Comparison of ENCODE assay signal across 18 cellular contexts in the genomic region with DNA sequence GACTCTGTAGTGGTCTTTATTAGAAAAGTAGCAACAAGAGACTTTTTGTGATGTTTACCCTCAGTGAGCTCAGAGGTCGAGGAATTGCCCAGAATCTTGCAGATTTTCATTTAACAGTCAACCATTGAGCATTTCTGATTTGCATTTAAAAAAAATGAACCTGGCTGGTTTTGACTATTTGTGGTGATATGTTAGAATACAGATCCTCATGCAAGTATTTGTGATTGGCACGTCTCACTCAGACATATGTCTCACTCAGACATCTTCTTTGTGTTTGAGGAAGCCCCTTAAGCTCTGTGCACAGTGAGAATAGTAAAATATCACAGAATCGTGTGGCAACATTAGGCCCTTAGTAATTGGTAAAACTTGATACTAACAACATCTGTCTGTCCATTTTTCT.
"Had no signal": no experiment of that assay in that cellular context is flagged by ENCODE, and none has a peak within 500 bp of the region (broad histone marks: within the 10 kb centered on the region; RNA-seq: fewer than 3 reads in every experiment).

No MANE protein-coding gene starts in this region.

- ATAC-seq: activated CD4-positive, CD25-positive, alpha-beta regulatory T cell treated with anti-CD3 and anti-CD28 coated beads, Interleukin-2, amount 50 U/mL, for 24 hours; activated CD8-positive, alpha-beta T cell treated with anti-CD3 and anti-CD28 coated beads for 36 hours; activated T-cell treated with anti-CD3 and anti-CD28 coated beads, Interleukin-2, amount 50 U/mL, for 72 hours had no signal

- H3K27ac Mint-ChIP-seq: activated CD8-positive, alpha-beta T cell treated with anti-CD3 and anti-CD28 coated beads for 36 hours; activated naive CD4-positive, alpha-beta T cell treated with anti-CD3 and anti-CD28 coated beads, Interleukin-2, amount 10 ng/mL, durations not matched to agents 7 days and 5 days; activated naive CD8-positive, alpha-beta T cell treated with anti-CD3 and anti-CD28 coated beads for 36 hours; activated T-cell treated with anti-CD3 and anti-CD28 coated beads, Interleukin-2, amount 50 U/mL, for 72 hours; activated T-helper 2 cell treated with anti-CD3 and anti-CD28 coated beads, Interferon-gamma antibody, Interleukin-2, Interleukin-4, amounts not matched to agents 10 μg/mL and 5 μg/mL and 100 μg/mL, durations not matched to agents 14 hours and 24 hours and 36 hours; T-helper 1 cell treated with Interleukin-12 subunit alpha and Interleukin-12 subunit beta and Interleukin-4 antibody, amounts not matched to agents 30 μg/mL and 1 μg/mL, for 36 hours had no signal

- H3K27me3 Mint-ChIP-seq: activated CD8-positive, alpha-beta T cell treated with anti-CD3 and anti-CD28 coated beads for 36 hours; activated naive CD4-positive, alpha-beta T cell treated with anti-CD3 and anti-CD28 coated beads, Interleukin-2, amount 10 ng/mL, durations not matched to agents 7 days and 5 days; activated naive CD8-positive, alpha-beta T cell treated with anti-CD3 and anti-CD28 coated beads for 36 hours had no signal

- DNase-seq: activated CD4-positive, alpha-beta T cell treated with anti-CD3 and anti-CD28 coated beads for 4 hours; activated CD8-positive, alpha-beta memory T cell treated with anti-CD3 and anti-CD28 coated beads, Interleukin-2, amount 50 U/mL, for 4 hours; activated CD8-positive, alpha-beta T cell treated with anti-CD3 and anti-CD28 coated beads for 36 hours; activated gamma-delta T cell treated with Interleukin-2 at 50 U/mL for 16 hours; activated naive CD4-positive, alpha-beta T cell treated with anti-CD3 and anti-CD28 coated beads, Interleukin-2, amount 10 ng/mL, durations not matched to agents 7 days and 5 days; activated naive CD8-positive, alpha-beta T cell treated with anti-CD3 and anti-CD28 coated beads for 36 hours; activated T-cell treated with anti-CD3 and anti-CD28 coated beads, Interleukin-2, amount 50 U/mL, for 72 hours; brain microvascular endothelial cell; Kasumi-1; NCI-H146; NCI-H2029; NCI-H2107; NCI-H524; PC-9; SHP77 treated with DMSO at 0.1 percent for 48 hours had no signal

- H3K9me3 Mint-ChIP-seq: activated CD8-positive, alpha-beta T cell treated with anti-CD3 and anti-CD28 coated beads for 36 hours; activated naive CD4-positive, alpha-beta T cell treated with anti-CD3 and anti-CD28 coated beads, Interleukin-2, amount 10 ng/mL, durations not matched to agents 7 days and 5 days; activated T-helper 2 cell treated with anti-CD3 and anti-CD28 coated beads, Interferon-gamma antibody, Interleukin-2, Interleukin-4, amounts not matched to agents 10 μg/mL and 5 μg/mL and 100 μg/mL, durations not matched to agents 14 hours and 24 hours and 36 hours; T-helper 1 cell treated with Interleukin-12 subunit alpha and Interleukin-12 subunit beta and Interleukin-4 antibody, amounts not matched to agents 30 μg/mL and 1 μg/mL, for 36 hours had no signal

- H3K4me3 Mint-ChIP-seq: activated CD8-positive, alpha-beta T cell treated with anti-CD3 and anti-CD28 coated beads for 36 hours; activated naive CD4-positive, alpha-beta T cell treated with anti-CD3 and anti-CD28 coated beads, Interleukin-2, amount 10 ng/mL, durations not matched to agents 7 days and 5 days; activated naive CD8-positive, alpha-beta T cell treated with anti-CD3 and anti-CD28 coated beads for 36 hours; activated T-cell treated with anti-CD3 and anti-CD28 coated beads, Interleukin-2, amount 50 U/mL, for 72 hours; T-helper 1 cell treated with Interleukin-12 subunit alpha and Interleukin-12 subunit beta and Interleukin-4 antibody, amounts not matched to agents 30 μg/mL and 1 μg/mL, for 36 hours had no signal
